Comparison of ENCODE assay signal across 8 cellular contexts in genomic region chr10:70106958-70107791, GRCh38. TPM values are rescaled to one million over a fixed set of nuclear protein-coding genes. Genes with fewer than 3 reads are reported as not detected.
DNase-seq lines count a peak whose midpoint lies in the region; ATAC-seq and TF ChIP-seq lines count a peak whose summit lies in the region.

No MANE protein-coding gene starts in this region.

- POLR2A ChIA-PET in activated CD8-positive, alpha-beta T cell treated with anti-CD3 and anti-CD28 coated beads for 36 hours (lab: Charles Lee), result no interaction called here
- POLR2A ChIA-PET in activated CD8-positive, alpha-beta T cell treated with anti-CD3 and anti-CD28 coated beads, Interleukin-2, amount 10 ng/mL, durations not matched to agents 7 days and 5 days (lab: Charles Lee), result interaction anchor here (1.6 kb wide), 1 partner anchor 9 kb away, joined by 3 read pairs; no protein-coding TSS in a partner anchor

- TF ChIP-seq POLR2A in GM18505 (IDR thresholded peaks at IDR 0.05; ENCODE audit: borderline replicate concordance, extremely low read depth, insufficient read depth, insufficient read length), result no peak

- ATAC-seq in activated CD8-positive, alpha-beta T cell treated with anti-CD3 and anti-CD28 coated beads for 36 hours, result peak; percentile 68
- no peak for ATAC-seq in activated CD8-positive, alpha-beta T cell treated with anti-CD3 and anti-CD28 coated beads, Interleukin-2, amount 10 ng/mL, durations not matched to agents 7 days and 5 days
- peak; percentile 59 for ATAC-seq in HG03460 (IDR thresholded peaks at IDR 0.05; ENCODE audit: unreplicated experiment)
- no peak for ATAC-seq in central memory CD8-positive, alpha-beta T cell (replicated peaks; ENCODE audit: extremely low read depth, poor library complexity, severe bottlenecking)
- ATAC-seq in GM21515 (IDR thresholded peaks at IDR 0.05; ENCODE audit: unreplicated experiment), result no peak
- ATAC-seq in GM18505 (IDR thresholded peaks at IDR 0.05; ENCODE audit: unreplicated experiment), result no peak

- no peaks in the 10 kb centered on the region for H3K27me3 Mint-ChIP-seq in activated CD8-positive, alpha-beta T cell treated with anti-CD3 and anti-CD28 coated beads for 36 hours
- no peaks in the 10 kb centered on the region for H3K27me3 Mint-ChIP-seq in activated CD8-positive, alpha-beta T cell treated with anti-CD3 and anti-CD28 coated beads, Interleukin-2, amount 10 ng/mL, durations not matched to agents 7 days and 5 days (ENCODE audit: low read depth)
- H3K27me3 Mint-ChIP-seq in central memory CD8-positive, alpha-beta T cell, result no peaks in the 10 kb centered on the region

- H3K4me1 Mint-ChIP-seq in activated CD8-positive, alpha-beta T cell treated with anti-CD3 and anti-CD28 coated beads for 36 hours (ENCODE audit: low read depth), result peaks cover 9% of the 10 kb centered on the region
- peaks cover 25% of the 10 kb centered on the region for H3K4me1 Mint-ChIP-seq in activated CD8-positive, alpha-beta T cell treated with anti-CD3 and anti-CD28 coated beads, Interleukin-2, amount 10 ng/mL, durations not matched to agents 7 days and 5 days (ENCODE audit: low read depth)
- H3K4me1 Mint-ChIP-seq in central memory CD8-positive, alpha-beta T cell, result peaks cover 10% of the 10 kb centered on the region

- intact Hi-C loops in activated CD8-positive, alpha-beta T cell treated with anti-CD3 and anti-CD28 coated beads for 36 hours (cut with micrococcal nuclease), result no loop called here

- no peaks in the 10 kb centered on the region for H3K9me3 Mint-ChIP-seq in activated CD8-positive, alpha-beta T cell treated with anti-CD3 and anti-CD28 coated beads for 36 hours
- H3K9me3 Mint-ChIP-seq in activated CD8-positive, alpha-beta T cell treated with anti-CD3 and anti-CD28 coated beads, Interleukin-2, amount 10 ng/mL, durations not matched to agents 7 days and 5 days (ENCODE audit: insufficient read depth), result no peaks in the 10 kb centered on the region
- no peaks in the 10 kb centered on the region for H3K9me3 Mint-ChIP-seq in central memory CD8-positive, alpha-beta T cell

- H3K4me3 Mint-ChIP-seq in activated CD8-positive, alpha-beta T cell treated with anti-CD3 and anti-CD28 coated beads for 36 hours, result no peak overlapping the region
- no peak overlapping the region for H3K4me3 Mint-ChIP-seq in activated CD8-positive, alpha-beta T cell treated with anti-CD3 and anti-CD28 coated beads, Interleukin-2, amount 10 ng/mL, durations not matched to agents 7 days and 5 days
- H3K4me3 Mint-ChIP-seq in central memory CD8-positive, alpha-beta T cell, result no peak overlapping the region

- CTCF ChIA-PET in activated CD8-positive, alpha-beta T cell treated with anti-CD3 and anti-CD28 coated beads for 36 hours (lab: Charles Lee), result interaction anchor here (0.8 to 6.5 kb wide), 8 partner anchors 9 to 168 kb away, joined by 3 to 60 read pairs (median 4); no protein-coding TSS in a partner anchor
- CTCF ChIA-PET in activated CD8-positive, alpha-beta T cell treated with anti-CD3 and anti-CD28 coated beads, Interleukin-2, amount 10 ng/mL, durations not matched to agents 7 days and 5 days (lab: Charles Lee), result interaction anchor here (0.9 to 6.5 kb wide), 5 partner anchors 9 to 257 kb away, joined by 3 to 66 read pairs (median 6); partner anchors contain the start of gene TYSND1

- peak; percentile 42 for DNase-seq in activated CD8-positive, alpha-beta T cell treated with anti-CD3 and anti-CD28 coated beads for 36 hours
- DNase-seq in activated CD8-positive, alpha-beta T cell treated with anti-CD3 and anti-CD28 coated beads, Interleukin-2, amount 10 ng/mL, durations not matched to agents 7 days and 5 days, result no peak
- no peak for DNase-seq in central memory CD8-positive, alpha-beta T cell (ENCODE audit: low spot score in 2 of 2)
- DNase-seq in stimulated activated CD8-positive, alpha-beta memory T cell treated with anti-CD3 and anti-CD28 coated beads, Interleukin-4, amount 100 ng/mL, for 48 hours, result peak; percentile 55
- no peak for DNase-seq in hepatic stellate cell (ENCODE audit: low spot score)

- H3K27ac Mint-ChIP-seq in activated CD8-positive, alpha-beta T cell treated with anti-CD3 and anti-CD28 coated beads for 36 hours, result peak overlapping the region; percentile 75
- H3K27ac Mint-ChIP-seq in activated CD8-positive, alpha-beta T cell treated with anti-CD3 and anti-CD28 coated beads, Interleukin-2, amount 10 ng/mL, durations not matched to agents 7 days and 5 days, result no peak overlapping the region
- peak overlapping the region; percentile 65 for H3K27ac Mint-ChIP-seq in central memory CD8-positive, alpha-beta T cell (ENCODE audit: low read depth)

- TF ChIP-seq CTCF in activated CD8-positive, alpha-beta T cell treated with anti-CD3 and anti-CD28 coated beads for 36 hours (IDR thresholded peaks at IDR 0.05), result peak; percentile 40

- peaks cover 6% of the 10 kb centered on the region for H3K36me3 Mint-ChIP-seq in activated CD8-positive, alpha-beta T cell treated with anti-CD3 and anti-CD28 coated beads for 36 hours (ENCODE audit: low read depth)
- H3K36me3 Mint-ChIP-seq in activated CD8-positive, alpha-beta T cell treated with anti-CD3 and anti-CD28 coated beads, Interleukin-2, amount 10 ng/mL, durations not matched to agents 7 days and 5 days (ENCODE audit: low read depth), result peaks cover 18% of the 10 kb centered on the region
- peaks cover 25% of the 10 kb centered on the region for H3K36me3 Mint-ChIP-seq in central memory CD8-positive, alpha-beta T cell (ENCODE audit: insufficient read depth)

RNA-seq across cellular contexts. Expression of gene AIFM2, which starts 25.4 kb away (rescaled TPM):
- 1 to 10 TPM; 6.3 to 8.2 TPM for total RNA-seq in activated CD8-positive, alpha-beta T cell treated with anti-CD3 and anti-CD28 coated beads for 36 hours
- 1 to 10 TPM; 7.2 to 7.5 TPM for total RNA-seq in activated CD8-positive, alpha-beta T cell treated with anti-CD3 and anti-CD28 coated beads, Interleukin-2, amount 10 ng/mL, durations not matched to agents 7 days and 5 days

RNA-seq across cellular contexts. Expression of gene TYSND1, which starts 39.3 kb away (rescaled TPM):
- total RNA-seq in activated CD8-positive, alpha-beta T cell treated with anti-CD3 and anti-CD28 coated beads for 36 hours, result 10 to 100 TPM; 20.0 to 20.3 TPM
- total RNA-seq in activated CD8-positive, alpha-beta T cell treated with anti-CD3 and anti-CD28 coated beads, Interleukin-2, amount 10 ng/mL, durations not matched to agents 7 days and 5 days, result 10 to 100 TPM; 12.0 to 13.4 TPM

RNA-seq across cellular contexts. Expression of gene MACROH2A2, which starts 54.5 kb away (rescaled TPM):
- total RNA-seq in activated CD8-positive, alpha-beta T cell treated with anti-CD3 and anti-CD28 coated beads for 36 hours, result 1 to 10 TPM; 3.6 to 3.9 TPM
- total RNA-seq in activated CD8-positive, alpha-beta T cell treated with anti-CD3 and anti-CD28 coated beads, Interleukin-2, amount 10 ng/mL, durations not matched to agents 7 days and 5 days, result 1 to 10 TPM; 6.2 to 7.4 TPM

Comparison
In these comparisons a context has a peak if more than half of its experiments do, and no peak if none do; other contexts are left out.
1. ATAC-seq: peak in activated CD8-positive, alpha-beta T cell treated with anti-CD3 and anti-CD28 coated beads for 36 hours (single experiment) and HG03460 (single experiment); none in activated CD8-positive, alpha-beta T cell treated with anti-CD3 and anti-CD28 coated beads, Interleukin-2, amount 10 ng/mL, durations not matched to agents 7 days and 5 days (single experiment), central memory CD8-positive, alpha-beta T cell (single experiment), GM21515 (single experiment) and GM18505 (single experiment).
2. DNase-seq: peak in activated CD8-positive, alpha-beta T cell treated with anti-CD3 and anti-CD28 coated beads for 36 hours (single experiment) and stimulated activated CD8-positive, alpha-beta memory T cell treated with anti-CD3 and anti-CD28 coated beads, Interleukin-4, amount 100 ng/mL, for 48 hours (single experiment); none in activated CD8-positive, alpha-beta T cell treated with anti-CD3 and anti-CD28 coated beads, Interleukin-2, amount 10 ng/mL, durations not matched to agents 7 days and 5 days (single experiment), central memory CD8-positive, alpha-beta T cell (0 of 2) and hepatic stellate cell (single experiment).